In genomic region chr5:140791111-140791510, GRCh38 we compare ENCODE assay signal across 23 cellular contexts. TPM values are rescaled to one million over a fixed set of nuclear protein-coding genes. Genes with fewer than 3 reads are reported as not detected.
A peak's percentile ranks its signal among the peaks of the same experiment; 100 is the strongest.
DNase-seq lines count a peak whose midpoint lies in the region; ATAC-seq and TF ChIP-seq lines count a peak whose summit lies in the region.
"Had no signal": no experiment of that assay in that cellular context is flagged by ENCODE, and none has a peak within 500 bp of the region (broad histone marks: within the 10 kb centered on the region; RNA-seq: fewer than 3 reads in every experiment).

No MANE protein-coding gene starts in this region.

- H3K27me3 ChIP-seq in breast epithelium (no peaks in the 10 kb centered on the region), Caco-2 (replicated peaks; ENCODE audit: control insufficient read depth, insufficient read depth, low read length) (no peaks in the 10 kb centered on the region)
- H3K27me3 ChIP-seq: SJSA1 had no signal

- BruUV-seq in MCF 10A (replicated peaks; lab: Mats Ljungman, UMichigan), result no TSS peak
- BruUV-seq in Caco-2 (replicated peaks; lab: Mats Ljungman, UMichigan), result no TSS peak

- DNase-seq in MCF 10A (ENCODE audit: unreplicated experiment) (peak; percentile 36), breast epithelium (ENCODE audit: low spot score in 2 of 2) (no peak), NB4 (ENCODE audit: low read depth) (peak; percentile 89), OCI-M1 (lab: John Stamatoyannopoulos, UW) (peak; percentile 33), NCI-H2227 (lab: John Stamatoyannopoulos, UW; ENCODE audit: unreplicated experiment) (no peak), Caco-2 (no peak)
- no peak for DNase-seq in activated naive CD4-positive, alpha-beta T cell treated with anti-CD3 and anti-CD28 coated beads, Interleukin-2, amount 10 ng/mL, durations not matched to agents 7 days and 5 days
- DNase-seq: 8988T, ACHN, DMS53, NCI-H1092 treated with DMSO at 0.1 percent for 48 hours, NCI-H1436, NCI-H187, NCI-H2171 treated with DMSO at 0.1 percent for 48 hours, NCI-H524, NCI-H748 treated with DMSO at 0.1 percent for 48 hours had no signal

- H3K9me3 ChIP-seq in breast epithelium, result peaks cover 42 to 96% of the 10 kb centered on the region in 2 donors
- peaks cover 11% of the 10 kb centered on the region; the same call in 1 of the 2 replicates for H3K9me3 ChIP-seq in Caco-2
- H3K9me3 ChIP-seq: HAP-1 had no signal

- H3K36me3 ChIP-seq in breast epithelium, result no peaks in the 10 kb centered on the region
- H3K36me3 ChIP-seq in Caco-2 (ENCODE audit: control insufficient read depth, insufficient read depth, low read length), result no peaks in the 10 kb centered on the region
- H3K36me3 ChIP-seq: HAP-1, SJSA1 had no signal

- H3K4me1 Mint-ChIP-seq in MCF 10A (ENCODE audit: insufficient read depth, unreplicated experiment) (no peaks in the 10 kb centered on the region), Caco-2 (ENCODE audit: low read depth, unreplicated experiment) (no peaks in the 10 kb centered on the region)
- H3K4me1 Mint-ChIP-seq in activated naive CD4-positive, alpha-beta T cell treated with anti-CD3 and anti-CD28 coated beads, Interleukin-2, amount 10 ng/mL, durations not matched to agents 7 days and 5 days, result no peaks in the 10 kb centered on the region
- H3K4me1 Mint-ChIP-seq: GM23338 had no signal

- TF ChIP-seq CTCF in MCF 10A (IDR thresholded peaks at IDR 0.05; ENCODE audit: unreplicated experiment) (no peak), breast epithelium (IDR thresholded peaks at IDR 0.05) (no peak), NB4 (IDR thresholded peaks at IDR 0.05; ENCODE audit: low read depth, low read length) (no peak), Caco-2 (IDR thresholded peaks at IDR 0.05; ENCODE audit: insufficient read depth in 1 of 2, low read depth in 1 of 2, low read length in 1 of 2, severe bottlenecking in 1 of 2, unreplicated experiment in 1 of 2) (no peak)

- H3K36me3 Mint-ChIP-seq in MCF 10A (ENCODE audit: insufficient read depth, unreplicated experiment) (peaks cover under 1% of the 10 kb centered on the region), Caco-2 (ENCODE audit: insufficient read depth, unreplicated experiment) (no peaks in the 10 kb centered on the region)
- H3K36me3 Mint-ChIP-seq in activated naive CD4-positive, alpha-beta T cell treated with anti-CD3 and anti-CD28 coated beads, Interleukin-2, amount 10 ng/mL, durations not matched to agents 7 days and 5 days, result no peaks in the 10 kb centered on the region

- H3K27ac ChIP-seq in breast epithelium, result no peak overlapping the region
- H3K27ac ChIP-seq: SJSA1 had no signal

- H3K9me3 Mint-ChIP-seq in MCF 10A (ENCODE audit: unreplicated experiment), result peaks cover 18% of the 10 kb centered on the region
- H3K9me3 Mint-ChIP-seq in activated naive CD4-positive, alpha-beta T cell treated with anti-CD3 and anti-CD28 coated beads, Interleukin-2, amount 10 ng/mL, durations not matched to agents 7 days and 5 days, result peaks cover 25% of the 10 kb centered on the region
- peaks cover 16% of the 10 kb centered on the region for H3K9me3 Mint-ChIP-seq in Caco-2 (ENCODE audit: unreplicated experiment)

- TF ChIP-seq POLR2A in breast epithelium (IDR thresholded peaks at IDR 0.05), result no peak
- no peak for TF ChIP-seq POLR2A in NB4 (IDR thresholded peaks at IDR 0.05; ENCODE audit: extremely low read depth, insufficient read length)

- H3K27me3 Mint-ChIP-seq in MCF 10A (ENCODE audit: insufficient read depth, unreplicated experiment) (no peaks in the 10 kb centered on the region), Caco-2 (ENCODE audit: insufficient read depth, unreplicated experiment) (no peaks in the 10 kb centered on the region)
- H3K27me3 Mint-ChIP-seq in activated naive CD4-positive, alpha-beta T cell treated with anti-CD3 and anti-CD28 coated beads, Interleukin-2, amount 10 ng/mL, durations not matched to agents 7 days and 5 days, result peaks cover 29% of the 10 kb centered on the region

- H3K4me3 ChIP-seq in breast epithelium (no peak overlapping the region), NB4 (ENCODE audit: low read depth, low read length) (no peak overlapping the region), Caco-2 (ENCODE audit: low read depth, low read length) (no peak overlapping the region)
- H3K4me3 ChIP-seq: GM23338, HAP-1, SJSA1 had no signal

- H3K27ac Mint-ChIP-seq in MCF 10A (ENCODE audit: low read depth, unreplicated experiment), result no peak overlapping the region
- no peak overlapping the region for H3K27ac Mint-ChIP-seq in activated naive CD4-positive, alpha-beta T cell treated with anti-CD3 and anti-CD28 coated beads, Interleukin-2, amount 10 ng/mL, durations not matched to agents 7 days and 5 days
- H3K27ac Mint-ChIP-seq in Caco-2 (ENCODE audit: unreplicated experiment), result no peak overlapping the region
- H3K27ac Mint-ChIP-seq: GM23338 had no signal

- intact Hi-C loops in MCF 10A (cut with micrococcal nuclease), result no loop called here
- intact Hi-C loops in breast epithelium (cut with DNase I; ENCODE audit: low total_unique reads), result no loop called here
- intact Hi-C loops in Caco-2 (cut with micrococcal nuclease; ENCODE audit: unreplicated experiment), result no loop called here

- POLR2A ChIA-PET in MCF 10A (lab: Yijun Ruan, JAX) (no interaction called here), Caco-2 (lab: Charles Lee) (no interaction called here)

- H3K4me1 ChIP-seq in breast epithelium (no peaks in the 10 kb centered on the region), Caco-2 (no peaks in the 10 kb centered on the region)
- H3K4me1 ChIP-seq: HAP-1, SJSA1 had no signal

- CTCF ChIA-PET in MCF 10A (lab: Yijun Ruan, JAX) (no interaction called here), Caco-2 (lab: Charles Lee) (no interaction called here)
- CTCF ChIA-PET in activated naive CD4-positive, alpha-beta T cell treated with anti-CD3 and anti-CD28 coated beads, Interleukin-2, amount 10 ng/mL, durations not matched to agents 7 days and 5 days (lab: Charles Lee), result no interaction called here

- no peak overlapping the region for H3K4me3 Mint-ChIP-seq in MCF 10A (ENCODE audit: unreplicated experiment)
- no peak overlapping the region for H3K4me3 Mint-ChIP-seq in activated naive CD4-positive, alpha-beta T cell treated with anti-CD3 and anti-CD28 coated beads, Interleukin-2, amount 10 ng/mL, durations not matched to agents 7 days and 5 days
- no peak overlapping the region for H3K4me3 Mint-ChIP-seq in Caco-2 (ENCODE audit: unreplicated experiment)
- H3K4me3 Mint-ChIP-seq: GM23338 had no signal

- ATAC-seq in HG03175 (IDR thresholded peaks at IDR 0.05; ENCODE audit: unreplicated experiment), result no peak
- ATAC-seq: GM23338 had no signal

RNA-seq across cellular contexts. Expression of gene PCDHA2, which starts 3.5 kb away (rescaled TPM):
- total RNA-seq in MCF 10A (2022) (not detected in 2 replicates), breast epithelium (under 1 TPM in 2 of 3 donors, not detected in 1; 0.33 to 0.59 TPM), Caco-2 (2022) (not detected in 2 replicates)
- total RNA-seq: G401; HT-29; SJSA1; T-helper 1 cell treated with Interleukin-12 subunit alpha and Interleukin-12 subunit beta and Interleukin-4 antibody, amounts not matched to agents 30 ng/mL and 1 ng/mL, for 36 hours had no signal

RNA-seq across cellular contexts. Expression of gene PCDHA1, which starts 5.2 kb away (rescaled TPM):
- total RNA-seq in MCF 10A (2022) (0.07 TPM in 1 of 2 replicates, not detected in the other), breast epithelium (not detected), Caco-2 (2022) (0.07 TPM in 1 of 2 replicates, not detected in the other)
- total RNA-seq: HT-29; SJSA1; T-helper 1 cell treated with Interleukin-12 subunit alpha and Interleukin-12 subunit beta and Interleukin-4 antibody, amounts not matched to agents 30 ng/mL and 1 ng/mL, for 36 hours had no signal

RNA-seq across cellular contexts. Expression of gene PCDHA3, which starts 9.7 kb away (rescaled TPM):
- total RNA-seq in MCF 10A (2022) (not detected in 2 replicates), breast epithelium (1 to 10 TPM in 1 of 3 donors, under 1 TPM in 2; 0.96 to 2.8 (median 0.98) TPM), Caco-2 (2022) (not detected in 2 replicates)
- total RNA-seq: G401; HT-29; T-helper 1 cell treated with Interleukin-12 subunit alpha and Interleukin-12 subunit beta and Interleukin-4 antibody, amounts not matched to agents 30 ng/mL and 1 ng/mL, for 36 hours had no signal

RNA-seq across cellular contexts. Expression of gene PCDHA4, which starts 15.8 kb away (rescaled TPM):
- 0.16 and 0.49 TPM in 2 replicates for total RNA-seq in MCF 10A (2022)
- total RNA-seq in breast epithelium, result 1 to 10 TPM in 2 of 3 donors, under 1 TPM in 1; 0.64 to 5.4 (median 2.6) TPM
- total RNA-seq in Caco-2 (2022), result 0.07 TPM in 1 of 2 replicates, not detected in the other
- total RNA-seq: HT-29; T-helper 1 cell treated with Interleukin-12 subunit alpha and Interleukin-12 subunit beta and Interleukin-4 antibody, amounts not matched to agents 30 ng/mL and 1 ng/mL, for 36 hours had no signal

RNA-seq across cellular contexts. Expression of gene PCDHA5, which starts 30.3 kb away (rescaled TPM):
- total RNA-seq in MCF 10A (2022), result 0.12 and 0.22 TPM in 2 replicates
- 1 to 10 TPM in 1 of 3 donors, under 1 TPM in 2; 0.16 to 1.2 (median 0.66) TPM for total RNA-seq in breast epithelium
- not detected in 2 replicates for total RNA-seq in Caco-2 (2022)
- total RNA-seq: HT-29; SJSA1; T-helper 1 cell treated with Interleukin-12 subunit alpha and Interleukin-12 subunit beta and Interleukin-4 antibody, amounts not matched to agents 30 ng/mL and 1 ng/mL, for 36 hours had no signal

Comparison
In these comparisons a context has a peak if more than half of its experiments do, and no peak if none do; other contexts are left out.
1. DNase-seq: peak in MCF 10A (single experiment), NB4 (single experiment) and OCI-M1 (single experiment); none in breast epithelium (0 of 2), NCI-H2227 (single experiment), activated naive CD4-positive, alpha-beta T cell treated with anti-CD3 and anti-CD28 coated beads, Interleukin-2, amount 10 ng/mL, durations not matched to agents 7 days and 5 days (single experiment) and Caco-2 (0 of 2).